ENCODE assay signal across 11 cellular contexts in genomic region chr3:42195879-42196330, GRCh38.
DNase-seq lines count a peak whose midpoint lies in the region; ATAC-seq and TF ChIP-seq lines count a peak whose summit lies in the region.
"Had no signal": no experiment of that assay in that cellular context is flagged by ENCODE, and none has a peak within 500 bp of the region (broad histone marks: within the 10 kb centered on the region; RNA-seq: fewer than 3 reads in every experiment).

No MANE protein-coding gene starts in this region.

- no peaks in the 10 kb centered on the region for H3K79me1 ChIP-seq in trophoblast cell (ENCODE audit: low read length)

- DNase-seq in activated effector memory CD4-positive, alpha-beta T cell treated with anti-CD3 and anti-CD28 coated beads, Interleukin-2, amount 50 U/mL, for 16 hours, result peak; percentile 30
- DNase-seq in activated effector memory CD4-positive, alpha-beta T cell treated with Interleukin-2 at 50 U/mL for 16 hours, result no peak
- DNase-seq in trophoblast cell, result peak; percentile 18 to 73
- no peak for DNase-seq in NCI-H128 (lab: John Stamatoyannopoulos, UW; ENCODE audit: unreplicated experiment)
- DNase-seq in natural killer cell, result no peak
- DNase-seq in effector memory CD4-positive, alpha-beta T cell, result no peak
- DNase-seq: stimulated activated CD4-positive, alpha-beta T cell treated with anti-CD3 and anti-CD28 coated beads, Interleukin-2, amount 100 ng/mL, for 48 hours had no signal

- TF ChIP-seq CTCF in natural killer cell (IDR thresholded peaks at IDR 0.05), result no peak

- H3K9me3 Mint-ChIP-seq in natural killer cell, result no peaks in the 10 kb centered on the region
- H3K9me3 Mint-ChIP-seq: T-helper 1 cell treated with Interleukin-12 subunit alpha and Interleukin-12 subunit beta and Interleukin-4 antibody, amounts not matched to agents 30 μg/mL and 1 μg/mL, for 36 hours had no signal

- no peak overlapping the region for H2BK5ac ChIP-seq in trophoblast cell (ENCODE audit: low read depth, low read length, poor library complexity)

- H2AK5ac ChIP-seq in trophoblast cell (ENCODE audit: low read length), result no peak overlapping the region

- H3K36me3 Mint-ChIP-seq in natural killer cell, result peaks cover 34% of the 10 kb centered on the region

- no CpG with 5 or more reads among the region's 5 CpGs for WGBS in trophoblast cell (ENCODE audit: extremely low coverage, insufficient coverage, insufficient read length)

- no peaks in the 10 kb centered on the region for H3K9me3 ChIP-seq in trophoblast cell (ENCODE audit: insufficient read depth, low read depth, low read length)
- no peaks in the 10 kb centered on the region for H3K9me3 ChIP-seq in effector memory CD4-positive, alpha-beta T cell (ENCODE audit: control insufficient read depth, low read length)

- no peak overlapping the region for H3K27ac ChIP-seq in trophoblast cell (ENCODE audit: low read depth, low read length)
- H3K27ac ChIP-seq in effector memory CD4-positive, alpha-beta T cell (ENCODE audit: insufficient read depth, low read length, poor library complexity, severe bottlenecking), result no peak overlapping the region
- H3K27ac ChIP-seq: cardiac muscle cell had no signal

- no peak overlapping the region for H3K4me3 Mint-ChIP-seq in natural killer cell
- H3K4me3 Mint-ChIP-seq: T-helper 1 cell treated with Interleukin-12 subunit alpha and Interleukin-12 subunit beta and Interleukin-4 antibody, amounts not matched to agents 30 μg/mL and 1 μg/mL, for 36 hours had no signal

- H3K4me2 ChIP-seq in trophoblast cell (ENCODE audit: low read length), result no peak overlapping the region

- H3K23ac ChIP-seq in trophoblast cell (ENCODE audit: low read length), result no peak overlapping the region

- no peak overlapping the region for H3K9ac ChIP-seq in trophoblast cell (ENCODE audit: low read length)

- H2BK12ac ChIP-seq in trophoblast cell (ENCODE audit: low read length), result no peak overlapping the region

- no peak overlapping the region for H3K14ac ChIP-seq in trophoblast cell (ENCODE audit: low read length)

- H4K91ac ChIP-seq in trophoblast cell (ENCODE audit: low read depth, low read length), result no peak overlapping the region

- no peak overlapping the region for H2AFZ ChIP-seq in trophoblast cell (ENCODE audit: insufficient read depth, low read length, poor library complexity)

- no peak overlapping the region for H4K8ac ChIP-seq in trophoblast cell (ENCODE audit: low read depth, low read length)

- no peaks in the 10 kb centered on the region for H3K27me3 ChIP-seq in trophoblast cell (ENCODE audit: insufficient read depth, low read length)
- H3K27me3 ChIP-seq in effector memory CD4-positive, alpha-beta T cell (replicated peaks; ENCODE audit: control insufficient read depth, insufficient read depth, low read length, poor library complexity, severe bottlenecking), result no peaks in the 10 kb centered on the region
- H3K27me3 ChIP-seq: cardiac muscle cell had no signal

- intact Hi-C loops in natural killer cell (cut with micrococcal nuclease), result loop anchor here (10.0 kb wide), 1 partner anchor 1611 kb away; no protein-coding TSS in a partner anchor

- H3K27ac Mint-ChIP-seq in natural killer cell, result no peak overlapping the region
- H3K27ac Mint-ChIP-seq: T-helper 1 cell treated with Interleukin-12 subunit alpha and Interleukin-12 subunit beta and Interleukin-4 antibody, amounts not matched to agents 30 μg/mL and 1 μg/mL, for 36 hours had no signal

- no peaks in the 10 kb centered on the region for H3K79me2 ChIP-seq in trophoblast cell (ENCODE audit: control insufficient read depth, insufficient read depth, low read length, poor library complexity)

- ATAC-seq in GM21825 (IDR thresholded peaks at IDR 0.05; ENCODE audit: unreplicated experiment) (peak; percentile 60), HG03571 (IDR thresholded peaks at IDR 0.05; ENCODE audit: unreplicated experiment) (peak; percentile 71), natural killer cell (no peak)

- no peaks in the 10 kb centered on the region for H3K4me1 ChIP-seq in trophoblast cell (ENCODE audit: control insufficient read depth in 1 of 2, insufficient read depth in 2 of 2, low read length in 2 of 2)
- H3K4me1 ChIP-seq in effector memory CD4-positive, alpha-beta T cell (ENCODE audit: control insufficient read depth, insufficient read depth, low read length, poor library complexity, severe bottlenecking), result no peaks in the 10 kb centered on the region

- no peak overlapping the region for H3K4ac ChIP-seq in trophoblast cell (ENCODE audit: low read depth, low read length)

- peaks cover 10 to 23% of the 10 kb centered on the region in 2 donors for H3K4me1 Mint-ChIP-seq in natural killer cell

- H3K27me3 Mint-ChIP-seq in natural killer cell (ENCODE audit: low read depth in 2 of 2), result no peaks in the 10 kb centered on the region

- H3K4me3 ChIP-seq in trophoblast cell (ENCODE audit: low read depth, low read length), result no peak overlapping the region
- no peak overlapping the region for H3K4me3 ChIP-seq in effector memory CD4-positive, alpha-beta T cell (ENCODE audit: insufficient read depth, low read depth, low read length, poor library complexity, severe bottlenecking)
- H3K4me3 ChIP-seq: cardiac muscle cell had no signal

- no peak overlapping the region for H4K12ac ChIP-seq in trophoblast cell (ENCODE audit: low read depth, low read length)

- no peak overlapping the region for H3K18ac ChIP-seq in trophoblast cell (ENCODE audit: low read length)

- peaks cover 44 to 59% of the 10 kb centered on the region in 2 experiments for H3K36me3 ChIP-seq in trophoblast cell (ENCODE audit: control insufficient read depth in 1 of 2, insufficient read depth in 2 of 2, low read length in 2 of 2)
- peaks cover 37% of the 10 kb centered on the region for H3K36me3 ChIP-seq in effector memory CD4-positive, alpha-beta T cell (ENCODE audit: control insufficient read depth, insufficient read depth, low read length)

- no peak overlapping the region for H2BK120ac ChIP-seq in trophoblast cell (ENCODE audit: insufficient read depth, low read length, poor library complexity)

Comparison
In these comparisons a context has a peak if more than half of its experiments do, and no peak if none do; other contexts are left out.
1. DNase-seq: peak in activated effector memory CD4-positive, alpha-beta T cell treated with anti-CD3 and anti-CD28 coated beads, Interleukin-2, amount 50 U/mL, for 16 hours (single experiment) and trophoblast cell (2 of 2); none in activated effector memory CD4-positive, alpha-beta T cell treated with Interleukin-2 at 50 U/mL for 16 hours (single experiment), NCI-H128 (single experiment), natural killer cell (single experiment) and effector memory CD4-positive, alpha-beta T cell (0 of 3).
2. ATAC-seq: peak in GM21825 (single experiment) and HG03571 (single experiment); none in natural killer cell (0 of 3).